Comparison of ENCODE assay signal across 8 cellular contexts in genomic region chr9:4792054-4792571, GRCh38. TPM values are rescaled to one million over a fixed set of nuclear protein-coding genes. Genes with fewer than 3 reads are reported as not detected.
DNase-seq lines count a peak whose midpoint lies in the region; ATAC-seq, FAIRE-seq and TF ChIP-seq lines count a peak whose summit lies in the region.

No MANE protein-coding gene starts in this region.

- H3K9me3 ChIP-seq in iPS-18c (ENCODE audit: control insufficient read depth, insufficient read depth, low read length) (no peaks in the 10 kb centered on the region), stomach smooth muscle (ENCODE audit: control insufficient read depth in 2 of 2, low read length in 2 of 2) (no peaks in the 10 kb centered on the region)

- FAIRE-seq in GM12892 (lab: Jason Lieb, UNC) (no peak), HTR-8/SVneo (lab: Jason Lieb, UNC) (no peak)

- TF ChIP-seq POLR2A in GM12892 (IDR thresholded peaks at IDR 0.05; ENCODE audit: low read depth, low read length): no peak

- POLR2A ChIA-PET in AG04449 (lab: Yijun Ruan, JAX): interaction anchor here (1.0 to 1.7 kb wide), 2 partner anchors 46 to 193 kb away, joined by 4 to 9 read pairs; partner anchors contain the start of gene JAK2

- peak; percentile 53 for ATAC-seq in GM19395 (IDR thresholded peaks at IDR 0.05; ENCODE audit: unreplicated experiment)
- peak; percentile 23 for ATAC-seq in HG03442 (IDR thresholded peaks at IDR 0.05; ENCODE audit: unreplicated experiment)
- ATAC-seq in activated naive CD4-positive, alpha-beta T cell treated with anti-CD3 and anti-CD28 coated beads, Interleukin-2, amount 50 U/mL, for 72 hours: peak; percentile 30 to 44

- no peaks in the 10 kb centered on the region for H3K27me3 ChIP-seq in stomach smooth muscle (ENCODE audit: control insufficient read depth in 1 of 2, insufficient read depth in 2 of 2, low read length in 2 of 2)

- H3K4me3 ChIP-seq in AG04449 (ENCODE audit: low read depth, low read length): peak overlapping the region; percentile 93
- peak overlapping the region; percentile 58 for H3K4me3 ChIP-seq in iPS-18c (ENCODE audit: insufficient read depth, low read depth, low read length)
- peak overlapping the region; percentile 74 to 93 for H3K4me3 ChIP-seq in stomach smooth muscle (ENCODE audit: low read length in 2 of 2)

- peak overlapping the region; percentile 37 for H3K27ac ChIP-seq in stomach smooth muscle (ENCODE audit: low read length)

- peaks cover 13% of the 10 kb centered on the region for H3K4me1 ChIP-seq in stomach smooth muscle (ENCODE audit: control insufficient read depth, insufficient read depth, low read length)

- H3K36me3 ChIP-seq in stomach smooth muscle (ENCODE audit: control insufficient read depth in 2 of 2, insufficient read depth in 2 of 2, low read length in 2 of 2): no peaks in the 10 kb centered on the region

- no peak for TF ChIP-seq CTCF in AG04449 (IDR thresholded peaks at IDR 0.05; ENCODE audit: insufficient read depth, low read length, missing control alignments)

- CTCF ChIA-PET in AG04449 (lab: Yijun Ruan, JAX): interaction anchor here (2.1 to 3.8 kb wide), 2 partner anchors 33 to 42 kb away, joined by 6 to 16 read pairs; no protein-coding TSS in a partner anchor

- H3K9me3 Mint-ChIP-seq in activated naive CD4-positive, alpha-beta T cell treated with anti-CD3 and anti-CD28 coated beads, Interleukin-2, amount 50 U/mL, for 72 hours: peaks cover 0 to 10% of the 10 kb centered on the region in 2 donors

- peaks cover 0 to 17% of the 10 kb centered on the region in 2 donors for H3K36me3 Mint-ChIP-seq in activated naive CD4-positive, alpha-beta T cell treated with anti-CD3 and anti-CD28 coated beads, Interleukin-2, amount 50 U/mL, for 72 hours

- H3K9ac ChIP-seq in stomach smooth muscle (ENCODE audit: low read length in 2 of 2): peak overlapping the region; percentile 54 to 72

- H3K27ac Mint-ChIP-seq in activated naive CD4-positive, alpha-beta T cell treated with anti-CD3 and anti-CD28 coated beads, Interleukin-2, amount 50 U/mL, for 72 hours: peak overlapping the region; percentile 2 to 85

- DNase-seq in AG04449 (ENCODE audit: low read depth, low spot score): no peak
- DNase-seq in activated naive CD4-positive, alpha-beta T cell treated with anti-CD3 and anti-CD28 coated beads, Interleukin-2, amount 50 U/mL, for 72 hours (ENCODE audit: low spot score in 2 of 2): no peak
- DNase-seq in GM12892 (ENCODE audit: insufficient read length): no peak
- DNase-seq in HTR-8/SVneo (ENCODE audit: insufficient read length, low spot score): no peak

RNA-seq across cellular contexts. Expression of gene RCL1, which starts 0.6 kb away (rescaled TPM):
- 10 to 100 TPM; 18.2 to 32.0 TPM for total RNA-seq in activated naive CD4-positive, alpha-beta T cell treated with anti-CD3 and anti-CD28 coated beads, Interleukin-2, amount 50 U/mL, for 72 hours
- polyA plus RNA-seq in GM12892 (2012; ENCODE audit: missing spikeins): 23.4 TPM

RNA-seq across cellular contexts. Expression of gene AK3, which starts 51.1 kb away (rescaled TPM):
- total RNA-seq in activated naive CD4-positive, alpha-beta T cell treated with anti-CD3 and anti-CD28 coated beads, Interleukin-2, amount 50 U/mL, for 72 hours: 10 to 100 TPM; 37.5 to 44.9 TPM
- polyA plus RNA-seq in GM12892 (2012; ENCODE audit: missing spikeins): 31.9 TPM
